Comparison of ENCODE assay signal across 11 cellular contexts in genomic region chr5:168481330-168481788, GRCh38. TPM values are rescaled to one million over a fixed set of nuclear protein-coding genes. Genes with fewer than 3 reads are reported as not detected.
DNase-seq lines count a peak whose midpoint lies in the region; ATAC-seq and TF ChIP-seq lines count a peak whose summit lies in the region.
"Had no signal": no experiment of that assay in that cellular context is flagged by ENCODE, and none has a peak within 500 bp of the region (broad histone marks: within the 10 kb centered on the region; RNA-seq: fewer than 3 reads in every experiment).

No MANE protein-coding gene starts in this region.

- no peaks in the 10 kb centered on the region for H3K9me3 Mint-ChIP-seq in glutamatergic neuron (ENCODE audit: unreplicated experiment)

- H3K4me3 Mint-ChIP-seq in glutamatergic neuron (ENCODE audit: unreplicated experiment): no peak overlapping the region

- no peaks in the 10 kb centered on the region for H3K27me3 Mint-ChIP-seq in glutamatergic neuron (ENCODE audit: unreplicated experiment)

- no peaks in the 10 kb centered on the region for H3K4me1 Mint-ChIP-seq in glutamatergic neuron (ENCODE audit: low read depth, unreplicated experiment)

- 46% methylated on average over 4 of the region's 4 CpGs for WGBS in esophagus muscularis mucosa

- no peaks in the 10 kb centered on the region for H3K36me3 Mint-ChIP-seq in glutamatergic neuron (ENCODE audit: unreplicated experiment)

- ATAC-seq in GM21367 (IDR thresholded peaks at IDR 0.05; ENCODE audit: unreplicated experiment) (peak; percentile 98), HG03135 (IDR thresholded peaks at IDR 0.05; ENCODE audit: unreplicated experiment) (peak; percentile 99)

- H3K36me3 ChIP-seq in esophagus muscularis mucosa: no peaks in the 10 kb centered on the region
- H3K36me3 ChIP-seq: cardiac muscle cell had no signal

- intact Hi-C loops in esophagus muscularis mucosa (cut with DNase I): loop anchor here (10.0 kb wide), 1 partner anchor 1103 kb away; the partner anchor contains the start of gene SPDL1

- peak; percentile 13 for DNase-seq in NK-92 treated with Interleukin-12 subunit alpha and Interleukin-12 subunit beta, amount 100 ng/mL, for 24 hours (lab: John Stamatoyannopoulos, UW)
- DNase-seq in NK-92 (lab: John Stamatoyannopoulos, UW; ENCODE audit: unreplicated experiment): no peak
- DNase-seq in esophagus muscularis mucosa (ENCODE audit: extremely low spot score): peak; percentile 19
- DNase-seq in glutamatergic neuron: no peak
- no peak for DNase-seq in DMS 273 (lab: John Stamatoyannopoulos, UW; ENCODE audit: unreplicated experiment)
- DNase-seq in stimulated activated naive CD4-positive, alpha-beta T cell treated with Interleukin-2 at 50 U/mL for 16 hours (lab: John Stamatoyannopoulos, UW): no peak
- DNase-seq: NCI-H2081 treated with DMSO at 0.1 percent for 48 hours had no signal

- no peak overlapping the region for H3K27ac ChIP-seq in esophagus muscularis mucosa (replicated peaks in 1 of 4)
- H3K27ac ChIP-seq: cardiac muscle cell had no signal

- TF ChIP-seq EP300 in esophagus muscularis mucosa (IDR thresholded peaks at IDR 0.05): no peak

- peaks cover 0 to 4% (median 0%) of the 10 kb centered on the region in 4 donors for H3K27me3 ChIP-seq in esophagus muscularis mucosa
- H3K27me3 ChIP-seq: cardiac muscle cell had no signal

- H3K4me3 ChIP-seq in esophagus muscularis mucosa: no peak overlapping the region
- H3K4me3 ChIP-seq: cardiac muscle cell had no signal

- H3K4me1 ChIP-seq in esophagus muscularis mucosa: peaks cover 0 to 4% (median 4%) of the 10 kb centered on the region in 4 donors

- no peak for TF ChIP-seq POLR2A in esophagus muscularis mucosa (IDR thresholded peaks at IDR 0.05; ENCODE audit: low read depth)

- no peaks in the 10 kb centered on the region for H3K9me3 ChIP-seq in esophagus muscularis mucosa

- H3K27ac Mint-ChIP-seq in glutamatergic neuron (ENCODE audit: unreplicated experiment): no peak overlapping the region

- no peak for TF ChIP-seq CTCF in esophagus muscularis mucosa (IDR thresholded peaks at IDR 0.05)
- no peak for TF ChIP-seq CTCF in glutamatergic neuron (IDR thresholded peaks at IDR 0.05; ENCODE audit: partially characterized antibody, unreplicated experiment)

RNA-seq across cellular contexts. Expression of gene RARS1, which starts 4.9 kb away (rescaled TPM):
- total RNA-seq in esophagus muscularis mucosa (10 to 100 TPM; 53.8 to 72.3 (median 60.7) TPM), glutamatergic neuron (ENCODE audit: unreplicated experiment) (65.2 TPM)

RNA-seq across cellular contexts. Expression of gene FBLL1, which starts 47.7 kb away (rescaled TPM):
- total RNA-seq in esophagus muscularis mucosa (under 1 TPM in 2 of 4 donors, not detected in 2; 0.29 to 0.33 TPM), glutamatergic neuron (ENCODE audit: unreplicated experiment) (66.2 TPM)
- total RNA-seq: H4 had no signal

Comparison
In these comparisons a context has a peak if more than half of its experiments do, and no peak if none do; other contexts are left out.
1. DNase-seq: peak in NK-92 treated with Interleukin-12 subunit alpha and Interleukin-12 subunit beta, amount 100 ng/mL, for 24 hours (single experiment) and esophagus muscularis mucosa (single experiment); none in NK-92 (single experiment), glutamatergic neuron (single experiment), DMS 273 (single experiment) and stimulated activated naive CD4-positive, alpha-beta T cell treated with Interleukin-2 at 50 U/mL for 16 hours (single experiment).
2. RNA of gene FBLL1, which starts 47.7 kb away (total RNA-seq): 66.2 TPM in glutamatergic neuron (single experiment); 0.29 to 0.33 TPM in esophagus muscularis mucosa; every median in the first group is over 10 times any median in the second.